In genomic region chr3:122265937-122266336, GRCh38 we compare ENCODE assay signal across 1 cellular context.
TF ChIP-seq lines count a peak whose summit lies in the region.

No MANE protein-coding gene starts in this region.

TF ChIP-seq in HepG2, 621 proteins besides CTCF, POLR2A, EP300 and RAD21 (continued from another document):
- TF ChIP-seq, protein P1, sequence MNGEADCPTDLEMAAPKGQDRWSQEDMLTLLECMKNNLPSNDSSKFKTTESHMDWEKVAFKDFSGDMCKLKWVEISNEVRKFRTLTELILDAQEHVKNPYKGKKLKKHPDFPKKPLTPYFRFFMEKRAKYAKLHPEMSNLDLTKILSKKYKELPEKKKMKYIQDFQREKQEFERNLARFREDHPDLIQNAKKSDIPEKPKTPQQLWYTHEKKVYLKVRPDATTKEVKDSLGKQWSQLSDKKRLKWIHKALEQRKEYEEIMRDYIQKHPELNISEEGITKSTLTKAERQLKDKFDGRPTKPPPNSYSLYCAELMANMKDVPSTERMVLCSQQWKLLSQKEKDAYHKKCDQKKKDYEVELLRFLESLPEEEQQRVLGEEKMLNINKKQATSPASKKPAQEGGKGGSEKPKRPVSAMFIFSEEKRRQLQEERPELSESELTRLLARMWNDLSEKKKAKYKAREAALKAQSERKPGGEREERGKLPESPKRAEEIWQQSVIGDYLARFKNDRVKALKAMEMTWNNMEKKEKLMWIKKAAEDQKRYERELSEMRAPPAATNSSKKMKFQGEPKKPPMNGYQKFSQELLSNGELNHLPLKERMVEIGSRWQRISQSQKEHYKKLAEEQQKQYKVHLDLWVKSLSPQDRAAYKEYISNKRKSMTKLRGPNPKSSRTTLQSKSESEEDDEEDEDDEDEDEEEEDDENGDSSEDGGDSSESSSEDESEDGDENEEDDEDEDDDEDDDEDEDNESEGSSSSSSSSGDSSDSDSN (CRISPR knock-in tag; IDR thresholded peaks at IDR 0.05): no peak
- no peak for TF ChIP-seq SMAD3 (CRISPR knock-in tag; IDR thresholded peaks at IDR 0.05)
- no peak for TF ChIP-seq ZNF607 (CRISPR knock-in tag; IDR thresholded peaks at IDR 0.05; ENCODE audit: borderline replicate concordance)
- no peak for TF ChIP-seq KDM5B (CRISPR knock-in tag; IDR thresholded peaks at IDR 0.05; ENCODE audit: borderline replicate concordance)
